13 cellular contexts compared by ENCODE assay signal in genomic region chr16:74724820-74725549, GRCh38. TPM values are rescaled to one million over a fixed set of nuclear protein-coding genes. Genes with fewer than 3 reads are reported as not detected.
DNase-seq lines count a peak whose midpoint lies in the region; TF ChIP-seq lines count a peak whose summit lies in the region.
"Had no signal": no experiment of that assay in that cellular context is flagged by ENCODE, and none has a peak within 500 bp of the region (broad histone marks: within the 10 kb centered on the region; RNA-seq: fewer than 3 reads in every experiment).

No MANE protein-coding gene starts in this region.

- H3K27me3 ChIP-seq in SJSA1 (replicated peaks) = no peaks in the 10 kb centered on the region
- H3K27me3 ChIP-seq in CD8-positive, alpha-beta memory T cell (ENCODE audit: insufficient read depth, low read length, poor library complexity, severe bottlenecking) = no peaks in the 10 kb centered on the region

- CTCF ChIA-PET in CD8-positive, alpha-beta memory T cell (lab: Charles Lee) = no interaction called here

- H3K4me1 ChIP-seq in SJSA1 (replicated peaks) = peaks cover 13% of the 10 kb centered on the region
- no peaks in the 10 kb centered on the region for H3K4me1 ChIP-seq in CD8-positive, alpha-beta memory T cell (ENCODE audit: insufficient read depth, low read length)

- peaks cover 6 to 19% of the 10 kb centered on the region in 2 donors for H3K27me3 Mint-ChIP-seq in CD8-positive, alpha-beta memory T cell

- no peak overlapping the region for H3K27ac Mint-ChIP-seq in CD8-positive, alpha-beta memory T cell
- H3K27ac Mint-ChIP-seq: effector memory CD8-positive, alpha-beta T cell had no signal

- H3K4me3 ChIP-seq in SJSA1 = no peak overlapping the region
- H3K4me3 ChIP-seq in fibroblast of mammary gland (ENCODE audit: control insufficient read depth, low read depth, low read length) = no peak overlapping the region
- no peak overlapping the region for H3K4me3 ChIP-seq in CD8-positive, alpha-beta memory T cell (ENCODE audit: low read length)

- peak; percentile 8 for TF ChIP-seq CTCF in fibroblast of mammary gland (conservative IDR thresholded peaks at IDR 0.05; ENCODE audit: control insufficient read depth, insufficient read depth, low read depth, low read length)

- peak; percentile 21 for DNase-seq in D341Med (ENCODE audit: low spot score)
- peak; percentile 58 to 86 for DNase-seq in SJSA1 (ENCODE audit: low read depth in 1 of 2, low spot score in 2 of 2)
- DNase-seq in fibroblast of mammary gland (ENCODE audit: low read depth) = peak; percentile 29
- peak; percentile 97 for DNase-seq in putamen (ENCODE audit: low spot score)
- no peak for DNase-seq in NCI-H2081 (lab: John Stamatoyannopoulos, UW)
- no peak for DNase-seq in foreskin melanocyte
- DNase-seq in CD8-positive, alpha-beta memory T cell = no peak
- no peak for DNase-seq in NCI-H446 (lab: John Stamatoyannopoulos, UW)
- DNase-seq: activated CD8-positive, alpha-beta memory T cell treated with anti-CD3 and anti-CD28 coated beads for 24 hours; effector memory CD8-positive, alpha-beta T cell; NCI-H1048; stimulated activated CD4-positive, alpha-beta T cell treated with anti-CD3 and anti-CD28 coated beads, Interleukin-4, amount 100 ng/mL, for 4 hours had no signal

- POLR2A ChIA-PET in CD8-positive, alpha-beta memory T cell (lab: Charles Lee) = interaction anchor here (0.6 kb wide), 1 partner anchor 48 kb away, joined by 4 read pairs; no protein-coding TSS in a partner anchor

- H3K9me3 Mint-ChIP-seq in CD8-positive, alpha-beta memory T cell = peaks cover 0 to 9% (median 8%) of the 10 kb centered on the region in 5 donors

- no peak overlapping the region for H3K4me3 Mint-ChIP-seq in CD8-positive, alpha-beta memory T cell
- H3K4me3 Mint-ChIP-seq: effector memory CD8-positive, alpha-beta T cell had no signal

- H3K9me3 ChIP-seq in SJSA1 (replicated peaks) = peaks cover 10% of the 10 kb centered on the region
- no peaks in the 10 kb centered on the region for H3K9me3 ChIP-seq in CD8-positive, alpha-beta memory T cell (ENCODE audit: low read length)

- peaks cover 0 to 9% (median 0%) of the 10 kb centered on the region in 3 donors for H3K36me3 Mint-ChIP-seq in CD8-positive, alpha-beta memory T cell

- no peaks in the 10 kb centered on the region for H3K36me3 ChIP-seq in SJSA1
- H3K36me3 ChIP-seq in CD8-positive, alpha-beta memory T cell (ENCODE audit: insufficient read depth, low read length) = no peaks in the 10 kb centered on the region

- no peak overlapping the region for H3K27ac ChIP-seq in SJSA1
- H3K27ac ChIP-seq in CD8-positive, alpha-beta memory T cell (ENCODE audit: low read depth, low read length) = no peak overlapping the region

- H3K4me1 Mint-ChIP-seq in CD8-positive, alpha-beta memory T cell = peaks cover 0 to 2% (median 0%) of the 10 kb centered on the region in 3 donors

RNA-seq across cellular contexts. Expression of gene MLKL, which starts 24.3 kb away (rescaled TPM):
- 4.2 and 6.8 TPM in 2 replicates for total RNA-seq in SJSA1 (2014; rRNA removed; shearing (Covaris generic))
- total RNA-seq in CD8-positive, alpha-beta memory T cell = 10 to 100 TPM; 13.9 to 17.5 TPM
- polyA plus RNA-seq in CD8-positive, alpha-beta memory T cell = 16.1 TPM

RNA-seq across cellular contexts. Expression of gene FA2H, which starts 49.6 kb away (rescaled TPM):
- not detected in 2 replicates for total RNA-seq in SJSA1 (2014; rRNA removed; shearing (Covaris generic))
- total RNA-seq in CD8-positive, alpha-beta memory T cell = not detected
- not detected for polyA plus RNA-seq in CD8-positive, alpha-beta memory T cell
- total RNA-seq: mesenteric fat pad had no signal

RNA-seq across cellular contexts. Expression of gene RFWD3, which starts 58.3 kb away (rescaled TPM):
- total RNA-seq in SJSA1 (2014; rRNA removed; shearing (Covaris generic)) = 39.6 and 61.9 TPM in 2 replicates
- total RNA-seq in CD8-positive, alpha-beta memory T cell = 100 to 1,000 TPM in 1 of 2 experiments, 10 to 100 TPM in 1; 99.5 to 113 TPM
- polyA plus RNA-seq in CD8-positive, alpha-beta memory T cell = 20.1 TPM

Comparison
In these comparisons a context has a peak if more than half of its experiments do, and no peak if none do; other contexts are left out.
1. DNase-seq: peak in D341Med (single experiment), SJSA1 (2 of 2), fibroblast of mammary gland (single experiment) and putamen (single experiment); none in NCI-H2081 (0 of 2), foreskin melanocyte (single experiment), CD8-positive, alpha-beta memory T cell (0 of 5) and NCI-H446 (0 of 2).